Comparison of ENCODE assay signal across 1 cellular context in the genomic region with DNA sequence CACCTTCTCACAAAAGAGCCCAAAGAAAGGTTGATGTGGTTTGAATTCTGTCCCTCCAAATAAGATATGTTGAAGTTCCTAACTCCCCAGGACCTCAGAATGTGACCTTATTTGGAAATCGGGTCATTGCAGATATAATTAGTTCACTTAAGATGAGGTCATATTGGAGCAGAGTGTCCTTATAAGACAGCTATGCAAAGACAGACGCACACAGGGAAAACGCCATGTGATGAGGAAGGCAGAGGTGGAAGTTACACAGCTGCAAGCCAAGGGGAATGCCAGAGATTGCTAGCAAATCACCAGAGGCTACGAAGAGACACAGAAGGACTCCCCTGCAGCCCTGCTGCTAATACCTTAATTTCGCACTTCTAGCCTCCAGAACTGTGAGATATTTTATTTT.
TF ChIP-seq lines count a peak whose summit lies in the region.

No MANE protein-coding gene starts in this region.

TF ChIP-seq in HepG2, 621 proteins besides CTCF, POLR2A, EP300 and RAD21:
- TF ChIP-seq, protein P1, sequence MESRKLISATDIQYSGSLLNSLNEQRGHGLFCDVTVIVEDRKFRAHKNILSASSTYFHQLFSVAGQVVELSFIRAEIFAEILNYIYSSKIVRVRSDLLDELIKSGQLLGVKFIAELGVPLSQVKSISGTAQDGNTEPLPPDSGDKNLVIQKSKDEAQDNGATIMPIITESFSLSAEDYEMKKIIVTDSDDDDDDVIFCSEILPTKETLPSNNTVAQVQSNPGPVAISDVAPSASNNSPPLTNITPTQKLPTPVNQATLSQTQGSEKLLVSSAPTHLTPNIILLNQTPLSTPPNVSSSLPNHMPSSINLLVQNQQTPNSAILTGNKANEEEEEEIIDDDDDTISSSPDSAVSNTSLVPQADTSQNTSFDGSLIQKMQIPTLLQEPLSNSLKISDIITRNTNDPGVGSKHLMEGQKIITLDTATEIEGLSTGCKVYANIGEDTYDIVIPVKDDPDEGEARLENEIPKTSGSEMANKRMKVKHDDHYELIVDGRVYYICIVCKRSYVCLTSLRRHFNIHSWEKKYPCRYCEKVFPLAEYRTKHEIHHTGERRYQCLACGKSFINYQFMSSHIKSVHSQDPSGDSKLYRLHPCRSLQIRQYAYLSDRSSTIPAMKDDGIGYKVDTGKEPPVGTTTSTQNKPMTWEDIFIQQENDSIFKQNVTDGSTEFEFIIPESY (CRISPR knock-in tag; IDR thresholded peaks at IDR 0.05): no peak
- peak; percentile 24; the same call in 1 of the 2 replicates for TF ChIP-seq ATF7 (IDR thresholded peaks at IDR 0.05)
- TF ChIP-seq ATF7 (CRISPR knock-in tag; IDR thresholded peaks at IDR 0.05): no peak
